In genomic region chr19:21566073-21566472, GRCh38 we compare ENCODE assay signal across 20 cellular contexts.
DNase-seq lines count a peak whose midpoint lies in the region; ATAC-seq, FAIRE-seq and TF ChIP-seq lines count a peak whose summit lies in the region.
"Had no signal": no experiment of that assay in that cellular context is flagged by ENCODE, and none has a peak within 500 bp of the region (broad histone marks: within the 10 kb centered on the region; RNA-seq: fewer than 3 reads in every experiment).

No MANE protein-coding gene starts in this region.

- no peaks in the 10 kb centered on the region for H4K20me1 ChIP-seq in GM23248 (ENCODE audit: insufficient read depth)

- H3K4me1 ChIP-seq in GM23248 (ENCODE audit: insufficient read depth) = no peaks in the 10 kb centered on the region; the same call in 1 of the 2 replicates
- H3K4me1 ChIP-seq in pancreas = no peaks in the 10 kb centered on the region
- H3K4me1 ChIP-seq: uterus had no signal

- no peak for TF ChIP-seq CTCF in activated CD8-positive, alpha-beta T cell treated with anti-CD3 and anti-CD28 coated beads for 36 hours (IDR thresholded peaks at IDR 0.05)
- no peak for TF ChIP-seq CTCF in pancreas (IDR thresholded peaks at IDR 0.05)
- TF ChIP-seq CTCF in GM10266 (IDR thresholded peaks at IDR 0.05; ENCODE audit: control insufficient read depth, insufficient read depth, low read depth, missing control alignments) = no peak

- in situ Hi-C loops in GM23248 (cut with MboI) = no loop called here

- peak overlapping the region; percentile 23 for H3K4me3 Mint-ChIP-seq in activated CD8-positive, alpha-beta T cell treated with anti-CD3 and anti-CD28 coated beads for 36 hours
- no peak overlapping the region for H3K4me3 Mint-ChIP-seq in activated CD8-positive, alpha-beta T cell treated with anti-CD3 and anti-CD28 coated beads, Interleukin-2, amount 10 ng/mL, durations not matched to agents 7 days and 5 days
- no peak overlapping the region for H3K4me3 Mint-ChIP-seq in activated naive CD8-positive, alpha-beta T cell treated with anti-CD3 and anti-CD28 coated beads, Interleukin-2, amount 10 ng/mL, durations not matched to agents 7 days and 5 days

- ATAC-seq in activated CD8-positive, alpha-beta T cell treated with anti-CD3 and anti-CD28 coated beads for 36 hours = peak; percentile 32
- ATAC-seq in activated CD8-positive, alpha-beta T cell treated with anti-CD3 and anti-CD28 coated beads, Interleukin-2, amount 10 ng/mL, durations not matched to agents 7 days and 5 days = no peak
- no peak for ATAC-seq in activated naive CD8-positive, alpha-beta T cell treated with anti-CD3 and anti-CD28 coated beads, Interleukin-2, amount 10 ng/mL, durations not matched to agents 7 days and 5 days (ENCODE audit: low read depth)
- ATAC-seq in pancreas (no peak), HG03108 (IDR thresholded peaks at IDR 0.05; ENCODE audit: unreplicated experiment) (no peak)
- ATAC-seq: right cardiac atrium had no signal

- H3K27me3 ChIP-seq in GM23248 (replicated peaks; ENCODE audit: insufficient read depth) = no peaks in the 10 kb centered on the region
- H3K27me3 ChIP-seq in pancreas = no peaks in the 10 kb centered on the region
- H3K27me3 ChIP-seq: esophagus muscularis mucosa, uterus had no signal

- POLR2A ChIA-PET in activated CD8-positive, alpha-beta T cell treated with anti-CD3 and anti-CD28 coated beads for 36 hours (lab: Charles Lee) = interaction anchor here (0.5 to 1.2 kb wide), 2 partner anchors 20 to 21 kb away, joined by 3 to 4 read pairs; no protein-coding TSS in a partner anchor
- POLR2A ChIA-PET in activated CD8-positive, alpha-beta T cell treated with anti-CD3 and anti-CD28 coated beads, Interleukin-2, amount 10 ng/mL, durations not matched to agents 7 days and 5 days (lab: Charles Lee) = interaction anchor here (1.1 kb wide), 1 partner anchor 60 kb away, joined by 4 read pairs; the partner anchor contains the start of gene ZNF429
- POLR2A ChIA-PET in activated naive CD8-positive, alpha-beta T cell treated with anti-CD3 and anti-CD28 coated beads, Interleukin-2, amount 10 ng/mL, durations not matched to agents 7 days and 5 days (lab: Charles Lee) = no interaction called here

- H3K9me3 ChIP-seq in GM23248 (ENCODE audit: low read depth) (no peaks in the 10 kb centered on the region), pancreas (no peaks in the 10 kb centered on the region)
- H3K9me3 ChIP-seq: uterus had no signal

- H3K36me3 Mint-ChIP-seq in activated CD8-positive, alpha-beta T cell treated with anti-CD3 and anti-CD28 coated beads for 36 hours (ENCODE audit: low read depth) = peaks cover 42% of the 10 kb centered on the region
- peaks cover 56% of the 10 kb centered on the region for H3K36me3 Mint-ChIP-seq in activated CD8-positive, alpha-beta T cell treated with anti-CD3 and anti-CD28 coated beads, Interleukin-2, amount 10 ng/mL, durations not matched to agents 7 days and 5 days (ENCODE audit: low read depth)
- H3K36me3 Mint-ChIP-seq in activated naive CD8-positive, alpha-beta T cell treated with anti-CD3 and anti-CD28 coated beads, Interleukin-2, amount 10 ng/mL, durations not matched to agents 7 days and 5 days = peaks cover 33% of the 10 kb centered on the region

- H3K9me2 ChIP-seq in GM23248 (ENCODE audit: insufficient read depth) = no peaks in the 10 kb centered on the region

- no peak overlapping the region for H3K4me3 ChIP-seq in GM23248
- H3K4me3 ChIP-seq in pancreas = no peak overlapping the region
- H3K4me3 ChIP-seq: esophagus muscularis mucosa, uterus had no signal

- 0 out of 2 replicates have a peak overlapping the region, but pooled peaks have one; percentile 7 for H3K9ac ChIP-seq in GM23248

- H3K27ac ChIP-seq in GM23248 (peak overlapping the region; percentile 43), pancreas (no peak overlapping the region)
- H3K27ac ChIP-seq: esophagus muscularis mucosa, uterus had no signal

- H3K4me2 ChIP-seq in GM23248 (ENCODE audit: unreplicated experiment) = no peak overlapping the region

- no peaks in the 10 kb centered on the region for H3K9me3 Mint-ChIP-seq in activated CD8-positive, alpha-beta T cell treated with anti-CD3 and anti-CD28 coated beads for 36 hours
- H3K9me3 Mint-ChIP-seq in activated CD8-positive, alpha-beta T cell treated with anti-CD3 and anti-CD28 coated beads, Interleukin-2, amount 10 ng/mL, durations not matched to agents 7 days and 5 days (ENCODE audit: insufficient read depth) = peaks cover 12% of the 10 kb centered on the region
- peaks cover 22% of the 10 kb centered on the region for H3K9me3 Mint-ChIP-seq in activated naive CD8-positive, alpha-beta T cell treated with anti-CD3 and anti-CD28 coated beads, Interleukin-2, amount 10 ng/mL, durations not matched to agents 7 days and 5 days

- WGBS in GM23248 (ENCODE audit: low coverage in 1 of 2, low lambda C conversion rate in 2 of 2, missing lambda C conversion rate in 2 of 2), 2 experiments = 36 to 39% methylated on average over 3 of the region's 3 CpGs
- 51 to 61% methylated on average over 3 of the region's 3 CpGs for WGBS in pancreas, 2 donors

- peak; percentile 72 for DNase-seq in activated CD8-positive, alpha-beta T cell treated with anti-CD3 and anti-CD28 coated beads for 36 hours
- no peak for DNase-seq in activated CD8-positive, alpha-beta T cell treated with anti-CD3 and anti-CD28 coated beads, Interleukin-2, amount 10 ng/mL, durations not matched to agents 7 days and 5 days
- peak; percentile 62 for DNase-seq in GM23248
- no peak for DNase-seq in activated naive CD8-positive, alpha-beta T cell treated with anti-CD3 and anti-CD28 coated beads, Interleukin-2, amount 10 ng/mL, durations not matched to agents 7 days and 5 days
- DNase-seq in pancreas = no peak
- DNase-seq in NOMO-1 treated with dmso at 0.1 percent for 144 hours (lab: John Stamatoyannopoulos, UW; ENCODE audit: unreplicated experiment) = no peak
- DNase-seq in GM10266 (ENCODE audit: extremely low spot score) = no peak
- DNase-seq: activated CD8-positive, alpha-beta memory T cell treated with anti-CD3 and anti-CD28 coated beads for 24 hours; activated effector memory CD4-positive, alpha-beta T cell treated with anti-CD3 and anti-CD28 coated beads, Interleukin-2, amount 50 U/mL, for 16 hours; C1 segment of cervical spinal cord; central memory CD4-positive, alpha-beta T cell; HCEC 1CT; NCI-H1417; NCI-H526; right cardiac atrium; T-helper 1 cell; uterus had no signal

- peak; percentile 65 for FAIRE-seq in pancreas (lab: Jason Lieb, UNC)
- FAIRE-seq: GM12891 had no signal

- H3K36me3 ChIP-seq in GM23248 (ENCODE audit: low read depth) (0 out of 2 replicates have a peak, but pooled peaks cover 4% of the 10 kb centered on the region), pancreas (no peaks in the 10 kb centered on the region)
- H3K36me3 ChIP-seq: uterus had no signal

- no peaks in the 10 kb centered on the region for H3K27me3 Mint-ChIP-seq in activated CD8-positive, alpha-beta T cell treated with anti-CD3 and anti-CD28 coated beads for 36 hours
- H3K27me3 Mint-ChIP-seq in activated CD8-positive, alpha-beta T cell treated with anti-CD3 and anti-CD28 coated beads, Interleukin-2, amount 10 ng/mL, durations not matched to agents 7 days and 5 days (ENCODE audit: low read depth) = no peaks in the 10 kb centered on the region
- no peaks in the 10 kb centered on the region for H3K27me3 Mint-ChIP-seq in activated naive CD8-positive, alpha-beta T cell treated with anti-CD3 and anti-CD28 coated beads, Interleukin-2, amount 10 ng/mL, durations not matched to agents 7 days and 5 days

- peak overlapping the region; percentile 75 for H3K27ac Mint-ChIP-seq in activated CD8-positive, alpha-beta T cell treated with anti-CD3 and anti-CD28 coated beads for 36 hours
- no peak overlapping the region for H3K27ac Mint-ChIP-seq in activated CD8-positive, alpha-beta T cell treated with anti-CD3 and anti-CD28 coated beads, Interleukin-2, amount 10 ng/mL, durations not matched to agents 7 days and 5 days
- peak overlapping the region; percentile 16 for H3K27ac Mint-ChIP-seq in activated naive CD8-positive, alpha-beta T cell treated with anti-CD3 and anti-CD28 coated beads, Interleukin-2, amount 10 ng/mL, durations not matched to agents 7 days and 5 days

- H2AFZ ChIP-seq in GM23248 = no peak overlapping the region

- H3K4me1 Mint-ChIP-seq in activated CD8-positive, alpha-beta T cell treated with anti-CD3 and anti-CD28 coated beads for 36 hours (ENCODE audit: low read depth) = peaks cover 21% of the 10 kb centered on the region
- peaks cover 18% of the 10 kb centered on the region for H3K4me1 Mint-ChIP-seq in activated CD8-positive, alpha-beta T cell treated with anti-CD3 and anti-CD28 coated beads, Interleukin-2, amount 10 ng/mL, durations not matched to agents 7 days and 5 days (ENCODE audit: low read depth)
- peaks cover 1% of the 10 kb centered on the region for H3K4me1 Mint-ChIP-seq in activated naive CD8-positive, alpha-beta T cell treated with anti-CD3 and anti-CD28 coated beads, Interleukin-2, amount 10 ng/mL, durations not matched to agents 7 days and 5 days

- H3F3A ChIP-seq in GM23248 (ENCODE audit: insufficient read depth) = no peaks in the 10 kb centered on the region

- H3K79me2 ChIP-seq in GM23248 (ENCODE audit: insufficient read depth) = peaks cover 39% of the 10 kb centered on the region

- intact Hi-C loops in activated CD8-positive, alpha-beta T cell treated with anti-CD3 and anti-CD28 coated beads for 36 hours (cut with micrococcal nuclease) = no loop called here
- intact Hi-C loops in pancreas (cut with DNase I) = no loop called here

- CTCF ChIA-PET in activated CD8-positive, alpha-beta T cell treated with anti-CD3 and anti-CD28 coated beads for 36 hours (lab: Charles Lee) = no interaction called here
- CTCF ChIA-PET in activated CD8-positive, alpha-beta T cell treated with anti-CD3 and anti-CD28 coated beads, Interleukin-2, amount 10 ng/mL, durations not matched to agents 7 days and 5 days (lab: Charles Lee) = no interaction called here

Comparison
In these comparisons a context has a peak if more than half of its experiments do, and no peak if none do; other contexts are left out.
1. DNase-seq: peak in activated CD8-positive, alpha-beta T cell treated with anti-CD3 and anti-CD28 coated beads for 36 hours (single experiment) and GM23248 (single experiment); none in activated CD8-positive, alpha-beta T cell treated with anti-CD3 and anti-CD28 coated beads, Interleukin-2, amount 10 ng/mL, durations not matched to agents 7 days and 5 days (single experiment), activated naive CD8-positive, alpha-beta T cell treated with anti-CD3 and anti-CD28 coated beads, Interleukin-2, amount 10 ng/mL, durations not matched to agents 7 days and 5 days (single experiment), pancreas (0 of 6), NOMO-1 treated with dmso at 0.1 percent for 144 hours (single experiment) and GM10266 (single experiment).